ENCODE assay signal across 19 cellular contexts in genomic region chr2:162161634-162162033, GRCh38. TPM values are rescaled to one million over a fixed set of nuclear protein-coding genes. Genes with fewer than 3 reads are reported as not detected.
DNase-seq lines count a peak whose midpoint lies in the region; ATAC-seq and TF ChIP-seq lines count a peak whose summit lies in the region.
"Had no signal": no experiment of that assay in that cellular context is flagged by ENCODE, and none has a peak within 500 bp of the region (broad histone marks: within the 10 kb centered on the region; RNA-seq: fewer than 3 reads in every experiment).

No MANE protein-coding gene starts in this region.

- no peaks in the 10 kb centered on the region for H3K27me3 ChIP-seq in RWPE2 (ENCODE audit: insufficient read depth, poor library complexity, severe bottlenecking)
- H3K27me3 ChIP-seq: BLaER1 had no signal

- intact Hi-C loops in mucosa of descending colon (cut with DNase I, micrococcal nuclease): no loop called here

- DNase-seq in DMS153 (lab: John Stamatoyannopoulos, UW): peak; percentile 28
- DNase-seq in DMS153 treated with DMSO at 0.1 percent for 48 hours (lab: John Stamatoyannopoulos, UW; ENCODE audit: unreplicated experiment): no peak
- DNase-seq in HuH-7 (ENCODE audit: low spot score): peak; percentile 12
- DNase-seq in RWPE2 (ENCODE audit: low spot score): no peak
- no peak for DNase-seq in mucosa of descending colon
- DNase-seq in NOMO-1 (lab: John Stamatoyannopoulos, UW; ENCODE audit: unreplicated experiment in 2 of 2): no peak
- DNase-seq in NCI-H2227 treated with DMSO at 0.1 percent for 48 hours (lab: John Stamatoyannopoulos, UW): no peak
- no peak for DNase-seq in NCI-H1694 (lab: John Stamatoyannopoulos, UW)
- DNase-seq: AML-193; Calu3; CD8-positive, alpha-beta T cell; DMS79 treated with DMSO at 0.1 percent for 48 hours; GF-D8; H9 had no signal

- ATAC-seq in RWPE2 (ENCODE audit: low read depth) (0 out of 3 replicates have a peak, but pooled peaks have one; percentile 31), mucosa of descending colon (peak; percentile 81)
- ATAC-seq: A549; CD8-positive, alpha-beta T cell; HepG2 had no signal

- H3K4me1 ChIP-seq in RWPE2 (ENCODE audit: insufficient read depth, poor library complexity, severe bottlenecking) (no peaks in the 10 kb centered on the region), mucosa of descending colon (ENCODE audit: low read depth) (no peaks in the 10 kb centered on the region)
- H3K4me1 ChIP-seq: A549, BLaER1 had no signal

- no peaks in the 10 kb centered on the region for H3K9me3 ChIP-seq in RWPE2 (ENCODE audit: severe bottlenecking)
- no peaks in the 10 kb centered on the region for H3K9me3 ChIP-seq in mucosa of descending colon
- H3K9me3 ChIP-seq: A549, BLaER1 had no signal

- H3K4me3 ChIP-seq in RWPE2 (ENCODE audit: severe bottlenecking): no peak overlapping the region
- H3K4me3 ChIP-seq in mucosa of descending colon: no peak overlapping the region
- H3K4me3 ChIP-seq: A549, BLaER1 had no signal

- H3K27ac ChIP-seq in RWPE2 (ENCODE audit: poor library complexity, severe bottlenecking): no peak overlapping the region
- H3K27ac ChIP-seq: 22Rv1, A549, BLaER1 had no signal

- TF ChIP-seq CTCF in RWPE2 (IDR thresholded peaks at IDR 0.05; ENCODE audit: poor library complexity, severe bottlenecking) (no peak), mucosa of descending colon (IDR thresholded peaks at IDR 0.05) (no peak)

- H3K36me3 ChIP-seq in RWPE2 (ENCODE audit: low read depth): no peaks in the 10 kb centered on the region
- no peaks in the 10 kb centered on the region for H3K36me3 ChIP-seq in mucosa of descending colon (ENCODE audit: low read depth)
- H3K36me3 ChIP-seq: BLaER1 had no signal

RNA-seq across cellular contexts. Expression of gene GCG, which starts 9.6 kb away (rescaled TPM):
- 10 to 100 TPM in 2 of 3 donors, 1 to 10 TPM in 1; 4.1 to 47.4 (median 43.9) TPM for total RNA-seq in mucosa of descending colon
- total RNA-seq: Calu3; CD8-positive, alpha-beta T cell; H1; H9; HepG2 had no signal

Comparison
In these comparisons a context has a peak if more than half of its experiments do, and no peak if none do; other contexts are left out.
1. DNase-seq: peak in DMS153 (single experiment) and HuH-7 (single experiment); none in DMS153 treated with DMSO at 0.1 percent for 48 hours (single experiment), RWPE2 (single experiment), mucosa of descending colon (0 of 3), NOMO-1 (0 of 2), NCI-H2227 treated with DMSO at 0.1 percent for 48 hours (single experiment) and NCI-H1694 (single experiment).